In genomic region chr9:81445331-81445921, GRCh38 we compare ENCODE assay signal across 19 cellular contexts.
DNase-seq lines count a peak whose midpoint lies in the region; ATAC-seq, FAIRE-seq and TF ChIP-seq lines count a peak whose summit lies in the region.
"Had no signal": no experiment of that assay in that cellular context is flagged by ENCODE, and none has a peak within 500 bp of the region (broad histone marks: within the 10 kb centered on the region; RNA-seq: fewer than 3 reads in every experiment).

No MANE protein-coding gene starts in this region.

- H3K36me3 ChIP-seq in HEK293 (ENCODE audit: control insufficient read depth in 2 of 2, insufficient read depth in 1 of 2, low read length in 2 of 2), result no peaks in the 10 kb centered on the region
- H3K36me3 ChIP-seq: BLaER1 treated with 17β-estradiol and CSF1 and Interleukin-3, amounts not matched to agents 10 nM and 100 nM had no signal

- DNase-seq in DMS53 (lab: John Stamatoyannopoulos, UW) (peak; percentile 4), DMS53 treated with DMSO at 0.1 percent for 48 hours (lab: John Stamatoyannopoulos, UW; ENCODE audit: unreplicated experiment) (no peak), A549 (ENCODE audit: low read depth in 1 of 2, low spot score in 1 of 2) (no peak), WTC11 (ENCODE audit: low spot score) (no peak)
- DNase-seq: 8988T; Calu3; CD8-positive, alpha-beta T cell; DMS79 treated with DMSO at 0.1 percent for 48 hours; GF-D8; GOT3; H9; KBM-7 had no signal

- TF ChIP-seq EP300 in A549 (IDR thresholded peaks at IDR 0.05), result no peak

- peaks cover 52% of the 10 kb centered on the region for H3K9me3 Mint-ChIP-seq in WTC11

- TF ChIP-seq CTCF in A549 (IDR thresholded peaks at IDR 0.05) (no peak), HEK293 (tag by site-specific recombination; IDR thresholded peaks at IDR 0.05) (no peak), WTC11 (IDR thresholded peaks at IDR 0.05) (no peak)

- no peak for TF ChIP-seq POLR2A in A549 (IDR thresholded peaks at IDR 0.05; ENCODE audit: low read length)

- POLR2A ChIA-PET in A549 (lab: Yijun Ruan, JAX), result no interaction called here
- POLR2A ChIA-PET in HEK293 (lab: Yijun Ruan, JAX), result no interaction called here
- POLR2A ChIA-PET in WTC11 (lab: Charles Lee), result no interaction called here

- ATAC-seq in A549, result no peak
- ATAC-seq in WTC11, result no peak
- no peak for ATAC-seq in HG03280 (IDR thresholded peaks at IDR 0.05; ENCODE audit: unreplicated experiment)
- ATAC-seq in GM19467 (IDR thresholded peaks at IDR 0.05; ENCODE audit: unreplicated experiment), result no peak
- ATAC-seq: CD8-positive, alpha-beta T cell had no signal

- H3K4me3 ChIP-seq in A549, result no peak overlapping the region
- H3K4me3 ChIP-seq in HEK293 (ENCODE audit: low read depth, low read length), result no peak overlapping the region
- H3K4me3 ChIP-seq: BLaER1 treated with 17β-estradiol and CSF1 and Interleukin-3, amounts not matched to agents 10 nM and 100 nM had no signal

- FAIRE-seq in A549 (lab: Jason Lieb, UNC), result peak; percentile 81
- FAIRE-seq: HTR-8/SVneo had no signal

- H3K4me1 ChIP-seq in A549 (no peaks in the 10 kb centered on the region), HEK293 (ENCODE audit: control insufficient read depth, insufficient read depth, low read length) (no peaks in the 10 kb centered on the region)
- H3K4me1 ChIP-seq: BLaER1 treated with 17β-estradiol and CSF1 and Interleukin-3, amounts not matched to agents 10 nM and 100 nM had no signal

- peaks cover 34% of the 10 kb centered on the region for H3K36me3 Mint-ChIP-seq in WTC11
- H3K36me3 Mint-ChIP-seq: CD8-positive, alpha-beta T cell; IgD-negative memory B cell had no signal

- H3K27ac Mint-ChIP-seq in WTC11, result no peak overlapping the region
- H3K27ac Mint-ChIP-seq: B cell; CD8-positive, alpha-beta T cell; H9; IgD-negative memory B cell had no signal

- no peak overlapping the region for H3K27ac ChIP-seq in A549
- no peak overlapping the region for H3K27ac ChIP-seq in HEK293 (ENCODE audit: extremely low read depth, low read depth, low read length)
- H3K27ac ChIP-seq: BLaER1 treated with 17β-estradiol and CSF1 and Interleukin-3, amounts not matched to agents 10 nM and 100 nM had no signal

- H3K4me3 Mint-ChIP-seq in WTC11, result no peak overlapping the region
- H3K4me3 Mint-ChIP-seq: B cell; CD8-positive, alpha-beta T cell; H9; IgD-negative memory B cell had no signal

- H3K9me3 ChIP-seq in A549 (peaks cover 51% of the 10 kb centered on the region), HEK293 (ENCODE audit: control insufficient read depth, insufficient read depth, low read depth, low read length) (no peaks in the 10 kb centered on the region)

- H3K4me1 Mint-ChIP-seq in WTC11, result peaks cover 5% of the 10 kb centered on the region; the same call in 1 of the 2 replicates
- H3K4me1 Mint-ChIP-seq: B cell, IgD-negative memory B cell had no signal

- TF ChIP-seq RAD21 in A549 (conservative IDR thresholded peaks at IDR 0.05 in 1 of 2, IDR thresholded peaks at IDR 0.05 in 1 of 2), result no peak

- no peaks in the 10 kb centered on the region; the same call in 1 of the 2 replicates for H3K27me3 Mint-ChIP-seq in WTC11 (ENCODE audit: low read depth)
- H3K27me3 Mint-ChIP-seq: B cell had no signal

- H3K4me2 ChIP-seq in A549, result no peak overlapping the region
- H3K4me2 ChIP-seq: BLaER1 treated with 17β-estradiol and CSF1 and Interleukin-3, amounts not matched to agents 10 nM and 100 nM had no signal

- CTCF ChIA-PET in A549 (lab: Yijun Ruan, JAX) (interaction anchor here (0.9 to 1.4 kb wide), 4 partner anchors 10 to 33 kb away, joined by 3 to 4 read pairs (median 3); no protein-coding TSS in a partner anchor), HEK293 (lab: Yijun Ruan, JAX) (interaction anchor here (1.3 kb wide), 1 partner anchor 33 kb away, joined by 4 read pairs; no protein-coding TSS in a partner anchor), WTC11 (lab: Charles Lee) (no interaction called here)

TF ChIP-seq in A549, 52 proteins besides CTCF, POLR2A, EP300 and RAD21 (continues in another document):
- TF ChIP-seq HOXA7 (CRISPR knock-in tag; IDR thresholded peaks at IDR 0.05) (no peak), ELK1 (IDR thresholded peaks at IDR 0.05; ENCODE audit: low read depth, low read length) (no peak), HMGXB4 (CRISPR knock-in tag; IDR thresholded peaks at IDR 0.05; ENCODE audit: borderline replicate concordance) (no peak)

TF ChIP-seq in HEK293, 187 proteins besides CTCF, POLR2A, EP300 and RAD21:
- TF ChIP-seq OVOL3 (tag by site-specific recombination; IDR thresholded peaks at IDR 0.05) (no peak), ZNF621 (tag by site-specific recombination; IDR thresholded peaks at IDR 0.05) (no peak), MYNN (tag by site-specific recombination; IDR thresholded peaks at IDR 0.05; ENCODE audit: borderline replicate concordance) (no peak), ZNF626 (tag by site-specific recombination; IDR thresholded peaks at IDR 0.05) (0 out of 2 replicates have a peak, but pooled peaks have one; percentile 27), TRIM28 (IDR thresholded peaks at IDR 0.05; ENCODE audit: borderline replicate concordance, low read length) (peak; percentile 96), SETDB1 (IDR thresholded peaks at IDR 0.05; ENCODE audit: insufficient read length, low read length) (peak; percentile 89), ZSCAN18 (tag by site-specific recombination; IDR thresholded peaks at IDR 0.05) (no peak), ZNF274 (IDR thresholded peaks at IDR 0.05; ENCODE audit: low read length) (no peak), ZNF274 (tag by site-specific recombination; IDR thresholded peaks at IDR 0.05; ENCODE audit: borderline replicate concordance) (no peak)
TF ChIP-seq in HEK293: peak in this region for 3.

TF ChIP-seq in WTC11, 78 proteins besides CTCF, POLR2A, EP300 and RAD21:
- TF ChIP-seq ZNF317 (CRISPR knock-in tag; IDR thresholded peaks at IDR 0.05; ENCODE audit: borderline replicate concordance, low read depth), result peak; percentile 91
- TF ChIP-seq ZNF281 (CRISPR knock-in tag; IDR thresholded peaks at IDR 0.05), result no peak
